In the genomic region with DNA sequence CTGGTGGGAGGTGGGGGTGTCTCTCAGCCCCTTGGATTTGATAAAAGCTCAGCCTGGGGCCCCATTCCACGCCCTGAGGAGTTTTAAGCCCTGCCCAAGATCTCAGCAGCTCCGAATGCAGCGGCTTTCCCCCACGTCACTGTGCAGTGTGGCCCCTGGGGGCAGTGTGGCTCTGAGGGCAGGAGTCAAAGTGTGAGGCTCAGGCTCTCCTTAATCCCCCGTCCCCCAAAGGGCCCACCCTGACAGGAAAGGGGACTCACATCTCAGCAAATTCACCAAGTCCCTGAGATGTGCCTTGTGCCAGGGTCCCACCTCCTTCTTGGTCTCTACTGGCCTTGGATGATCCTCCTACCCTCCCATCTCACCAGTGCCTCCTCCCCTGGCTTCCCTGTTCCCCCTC, we compare ENCODE assay signal across 2 cellular contexts.
TF ChIP-seq lines count a peak whose summit lies in the region.

No MANE protein-coding gene starts in this region.

TF ChIP-seq in HCT116, 20 proteins besides CTCF, POLR2A, EP300 and RAD21:
- no peak for TF ChIP-seq ZFX (IDR thresholded peaks at IDR 0.05)
- no peak for TF ChIP-seq CEBPB (IDR thresholded peaks at IDR 0.05; ENCODE audit: low read depth)
- TF ChIP-seq ZNF274 (IDR thresholded peaks at IDR 0.05; ENCODE audit: low read depth, low read length) = no peak
- no peak for TF ChIP-seq CBX3 (IDR thresholded peaks at IDR 0.05; ENCODE audit: low read depth)
- TF ChIP-seq SIN3A (IDR thresholded peaks at IDR 0.05; ENCODE audit: low read depth) = no peak
- no peak for TF ChIP-seq TCF7L2 (IDR thresholded peaks at IDR 0.05; ENCODE audit: borderline replicate concordance, extremely low read depth, insufficient read depth, insufficient read length)
- TF ChIP-seq YY1 (IDR thresholded peaks at IDR 0.05; ENCODE audit: extremely low read depth, insufficient replicate concordance, low read depth, low read length) = no peak
- TF ChIP-seq SP1 (IDR thresholded peaks at IDR 0.05; ENCODE audit: low read depth) = no peak
- TF ChIP-seq, protein P1, sequence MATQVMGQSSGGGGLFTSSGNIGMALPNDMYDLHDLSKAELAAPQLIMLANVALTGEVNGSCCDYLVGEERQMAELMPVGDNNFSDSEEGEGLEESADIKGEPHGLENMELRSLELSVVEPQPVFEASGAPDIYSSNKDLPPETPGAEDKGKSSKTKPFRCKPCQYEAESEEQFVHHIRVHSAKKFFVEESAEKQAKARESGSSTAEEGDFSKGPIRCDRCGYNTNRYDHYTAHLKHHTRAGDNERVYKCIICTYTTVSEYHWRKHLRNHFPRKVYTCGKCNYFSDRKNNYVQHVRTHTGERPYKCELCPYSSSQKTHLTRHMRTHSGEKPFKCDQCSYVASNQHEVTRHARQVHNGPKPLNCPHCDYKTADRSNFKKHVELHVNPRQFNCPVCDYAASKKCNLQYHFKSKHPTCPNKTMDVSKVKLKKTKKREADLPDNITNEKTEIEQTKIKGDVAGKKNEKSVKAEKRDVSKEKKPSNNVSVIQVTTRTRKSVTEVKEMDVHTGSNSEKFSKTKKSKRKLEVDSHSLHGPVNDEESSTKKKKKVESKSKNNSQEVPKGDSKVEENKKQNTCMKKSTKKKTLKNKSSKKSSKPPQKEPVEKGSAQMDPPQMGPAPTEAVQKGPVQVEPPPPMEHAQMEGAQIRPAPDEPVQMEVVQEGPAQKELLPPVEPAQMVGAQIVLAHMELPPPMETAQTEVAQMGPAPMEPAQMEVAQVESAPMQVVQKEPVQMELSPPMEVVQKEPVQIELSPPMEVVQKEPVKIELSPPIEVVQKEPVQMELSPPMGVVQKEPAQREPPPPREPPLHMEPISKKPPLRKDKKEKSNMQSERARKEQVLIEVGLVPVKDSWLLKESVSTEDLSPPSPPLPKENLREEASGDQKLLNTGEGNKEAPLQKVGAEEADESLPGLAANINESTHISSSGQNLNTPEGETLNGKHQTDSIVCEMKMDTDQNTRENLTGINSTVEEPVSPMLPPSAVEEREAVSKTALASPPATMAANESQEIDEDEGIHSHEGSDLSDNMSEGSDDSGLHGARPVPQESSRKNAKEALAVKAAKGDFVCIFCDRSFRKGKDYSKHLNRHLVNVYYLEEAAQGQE (IDR thresholded peaks at IDR 0.05; ENCODE audit: low read depth) = no peak
- TF ChIP-seq POLR2AphosphoS5 (IDR thresholded peaks at IDR 0.05; ENCODE audit: low read depth, low read length) = no peak
- no peak for TF ChIP-seq ELF1 (IDR thresholded peaks at IDR 0.05; ENCODE audit: borderline replicate concordance, low read depth)
- no peak for TF ChIP-seq FOSL1 (IDR thresholded peaks at IDR 0.05; ENCODE audit: low read depth)
- TF ChIP-seq SRF (IDR thresholded peaks at IDR 0.05; ENCODE audit: low read depth) = no peak
- TF ChIP-seq, protein P2, sequence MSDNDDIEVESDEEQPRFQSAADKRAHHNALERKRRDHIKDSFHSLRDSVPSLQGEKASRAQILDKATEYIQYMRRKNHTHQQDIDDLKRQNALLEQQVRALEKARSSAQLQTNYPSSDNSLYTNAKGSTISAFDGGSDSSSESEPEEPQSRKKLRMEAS (IDR thresholded peaks at IDR 0.05) = no peak
- no peak for TF ChIP-seq JUND (IDR thresholded peaks at IDR 0.05)
- TF ChIP-seq EZH2phosphoT487 (IDR thresholded peaks at IDR 0.05; ENCODE audit: borderline replicate concordance) = no peak

TF ChIP-seq in GM12878, 131 proteins besides CTCF, POLR2A, EP300 and RAD21:
- TF ChIP-seq TCF7 (IDR thresholded peaks at IDR 0.05; ENCODE audit: borderline replicate concordance) (no peak), ZNF274 (IDR thresholded peaks at IDR 0.05; ENCODE audit: insufficient read depth, insufficient read length) (no peak), RFX5 (IDR thresholded peaks at IDR 0.05; ENCODE audit: low read depth, low read length) (no peak), POLR2AphosphoS5 (IDR thresholded peaks at IDR 0.05; ENCODE audit: low read length) (no peak), TAF1 (IDR thresholded peaks at IDR 0.05; ENCODE audit: borderline replicate concordance, low read depth, low read length) (no peak), SUZ12 (IDR thresholded peaks at IDR 0.05; ENCODE audit: unreplicated experiment) (no peak), CBFB (IDR thresholded peaks at IDR 0.05; ENCODE audit: low read depth) (no peak), CREM (IDR thresholded peaks at IDR 0.05; ENCODE audit: low read depth) (no peak)
- TF ChIP-seq, protein P3, sequence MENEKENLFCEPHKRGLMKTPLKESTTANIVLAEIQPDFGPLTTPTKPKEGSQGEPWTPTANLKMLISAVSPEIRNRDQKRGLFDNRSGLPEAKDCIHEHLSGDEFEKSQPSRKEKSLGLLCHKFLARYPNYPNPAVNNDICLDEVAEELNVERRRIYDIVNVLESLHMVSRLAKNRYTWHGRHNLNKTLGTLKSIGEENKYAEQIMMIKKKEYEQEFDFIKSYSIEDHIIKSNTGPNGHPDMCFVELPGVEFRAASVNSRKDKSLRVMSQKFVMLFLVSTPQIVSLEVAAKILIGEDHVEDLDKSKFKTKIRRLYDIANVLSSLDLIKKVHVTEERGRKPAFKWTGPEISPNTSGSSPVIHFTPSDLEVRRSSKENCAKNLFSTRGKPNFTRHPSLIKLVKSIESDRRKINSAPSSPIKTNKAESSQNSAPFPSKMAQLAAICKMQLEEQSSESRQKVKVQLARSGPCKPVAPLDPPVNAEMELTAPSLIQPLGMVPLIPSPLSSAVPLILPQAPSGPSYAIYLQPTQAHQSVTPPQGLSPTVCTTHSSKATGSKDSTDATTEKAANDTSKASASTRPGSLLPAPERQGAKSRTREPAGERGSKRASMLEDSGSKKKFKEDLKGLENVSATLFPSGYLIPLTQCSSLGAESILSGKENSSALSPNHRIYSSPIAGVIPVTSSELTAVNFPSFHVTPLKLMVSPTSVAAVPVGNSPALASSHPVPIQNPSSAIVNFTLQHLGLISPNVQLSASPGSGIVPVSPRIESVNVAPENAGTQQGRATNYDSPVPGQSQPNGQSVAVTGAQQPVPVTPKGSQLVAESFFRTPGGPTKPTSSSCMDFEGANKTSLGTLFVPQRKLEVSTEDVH (IDR thresholded peaks at IDR 0.05; ENCODE audit: low read depth, partially characterized antibody) = no peak
- TF ChIP-seq, protein P4, sequence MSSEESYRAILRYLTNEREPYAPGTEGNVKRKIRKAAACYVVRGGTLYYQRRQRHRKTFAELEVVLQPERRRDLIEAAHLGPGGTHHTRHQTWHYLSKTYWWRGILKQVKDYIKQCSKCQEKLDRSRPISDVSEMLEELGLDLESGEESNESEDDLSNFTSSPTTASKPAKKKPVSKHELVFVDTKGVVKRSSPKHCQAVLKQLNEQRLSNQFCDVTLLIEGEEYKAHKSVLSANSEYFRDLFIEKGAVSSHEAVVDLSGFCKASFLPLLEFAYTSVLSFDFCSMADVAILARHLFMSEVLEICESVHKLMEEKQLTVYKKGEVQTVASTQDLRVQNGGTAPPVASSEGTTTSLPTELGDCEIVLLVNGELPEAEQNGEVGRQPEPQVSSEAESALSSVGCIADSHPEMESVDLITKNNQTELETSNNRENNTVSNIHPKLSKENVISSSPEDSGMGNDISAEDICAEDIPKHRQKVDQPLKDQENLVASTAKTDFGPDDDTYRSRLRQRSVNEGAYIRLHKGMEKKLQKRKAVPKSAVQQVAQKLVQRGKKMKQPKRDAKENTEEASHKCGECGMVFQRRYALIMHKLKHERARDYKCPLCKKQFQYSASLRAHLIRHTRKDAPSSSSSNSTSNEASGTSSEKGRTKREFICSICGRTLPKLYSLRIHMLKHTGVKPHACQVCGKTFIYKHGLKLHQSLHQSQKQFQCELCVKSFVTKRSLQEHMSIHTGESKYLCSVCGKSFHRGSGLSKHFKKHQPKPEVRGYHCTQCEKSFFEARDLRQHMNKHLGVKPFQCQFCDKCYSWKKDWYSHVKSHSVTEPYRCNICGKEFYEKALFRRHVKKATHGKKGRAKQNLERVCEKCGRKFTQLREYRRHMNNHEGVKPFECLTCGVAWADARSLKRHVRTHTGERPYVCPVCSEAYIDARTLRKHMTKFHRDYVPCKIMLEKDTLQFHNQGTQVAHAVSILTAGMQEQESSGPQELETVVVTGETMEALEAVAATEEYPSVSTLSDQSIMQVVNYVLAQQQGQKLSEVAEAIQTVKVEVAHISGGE (CRISPR knock-in tag; IDR thresholded peaks at IDR 0.05) = no peak
- TF ChIP-seq, protein P5, sequence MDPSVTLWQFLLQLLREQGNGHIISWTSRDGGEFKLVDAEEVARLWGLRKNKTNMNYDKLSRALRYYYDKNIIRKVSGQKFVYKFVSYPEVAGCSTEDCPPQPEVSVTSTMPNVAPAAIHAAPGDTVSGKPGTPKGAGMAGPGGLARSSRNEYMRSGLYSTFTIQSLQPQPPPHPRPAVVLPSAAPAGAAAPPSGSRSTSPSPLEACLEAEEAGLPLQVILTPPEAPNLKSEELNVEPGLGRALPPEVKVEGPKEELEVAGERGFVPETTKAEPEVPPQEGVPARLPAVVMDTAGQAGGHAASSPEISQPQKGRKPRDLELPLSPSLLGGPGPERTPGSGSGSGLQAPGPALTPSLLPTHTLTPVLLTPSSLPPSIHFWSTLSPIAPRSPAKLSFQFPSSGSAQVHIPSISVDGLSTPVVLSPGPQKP (IDR thresholded peaks at IDR 0.05; ENCODE audit: low read depth, low read length) = no peak
